1 cellular context compared by ENCODE assay signal in the genomic region with DNA sequence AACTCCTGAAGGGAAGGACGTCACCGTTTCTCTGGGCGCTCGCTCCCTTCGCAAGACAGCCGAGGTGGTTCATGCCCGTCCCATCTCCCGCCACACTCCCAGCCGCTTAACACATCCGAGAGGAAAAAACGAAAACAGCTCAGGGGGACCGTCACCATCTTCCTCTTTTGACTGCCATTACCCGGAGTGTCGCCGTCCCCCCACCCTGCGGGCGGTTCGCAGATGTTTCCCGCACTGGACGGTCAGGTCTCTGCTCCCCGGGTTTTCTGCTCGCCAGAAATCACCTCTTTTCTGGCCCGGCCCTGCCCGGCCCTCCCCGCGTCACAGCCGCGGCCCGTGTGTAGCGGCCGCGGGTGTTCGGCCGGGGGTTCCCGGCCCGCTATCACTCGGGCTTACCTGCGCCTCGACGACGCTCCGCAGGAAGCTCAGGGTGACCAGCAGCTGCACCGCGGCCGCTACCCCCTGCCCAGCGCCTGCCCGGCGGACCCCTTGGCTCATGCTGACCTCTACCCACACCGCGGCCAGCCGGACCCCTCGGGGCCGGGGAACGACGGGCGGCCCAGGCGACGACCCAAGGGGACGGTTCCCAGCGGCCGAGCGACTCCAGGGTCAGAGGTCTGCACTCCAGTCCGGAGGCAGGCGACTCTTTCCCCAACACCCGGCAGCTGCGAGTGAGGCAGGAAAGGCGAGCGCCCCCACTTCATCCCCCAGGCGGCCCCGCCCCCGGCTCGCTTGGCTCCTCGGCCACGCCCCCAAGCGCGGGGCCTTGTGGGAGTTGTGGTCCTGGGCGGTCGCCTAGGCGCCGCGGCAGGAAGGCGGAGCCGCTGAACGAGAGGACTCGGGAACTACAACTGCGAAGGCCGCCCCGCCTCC.
TF ChIP-seq lines count a peak whose summit lies in the region.

A gene with protein sequence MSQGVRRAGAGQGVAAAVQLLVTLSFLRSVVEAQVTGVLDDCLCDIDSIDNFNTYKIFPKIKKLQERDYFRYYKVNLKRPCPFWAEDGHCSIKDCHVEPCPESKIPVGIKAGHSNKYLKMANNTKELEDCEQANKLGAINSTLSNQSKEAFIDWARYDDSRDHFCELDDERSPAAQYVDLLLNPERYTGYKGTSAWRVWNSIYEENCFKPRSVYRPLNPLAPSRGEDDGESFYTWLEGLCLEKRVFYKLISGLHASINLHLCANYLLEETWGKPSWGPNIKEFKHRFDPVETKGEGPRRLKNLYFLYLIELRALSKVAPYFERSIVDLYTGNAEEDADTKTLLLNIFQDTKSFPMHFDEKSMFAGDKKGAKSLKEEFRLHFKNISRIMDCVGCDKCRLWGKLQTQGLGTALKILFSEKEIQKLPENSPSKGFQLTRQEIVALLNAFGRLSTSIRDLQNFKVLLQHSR (minus strand): TSS at position 673 of the 873 bp plus-strand sequence. CDS start 175 bp downstream, at position 498.

TF ChIP-seq in HEK293, 187 proteins besides CTCF, POLR2A, EP300 and RAD21 (continued from another document and continues in another):
- TF ChIP-seq, protein P1, sequence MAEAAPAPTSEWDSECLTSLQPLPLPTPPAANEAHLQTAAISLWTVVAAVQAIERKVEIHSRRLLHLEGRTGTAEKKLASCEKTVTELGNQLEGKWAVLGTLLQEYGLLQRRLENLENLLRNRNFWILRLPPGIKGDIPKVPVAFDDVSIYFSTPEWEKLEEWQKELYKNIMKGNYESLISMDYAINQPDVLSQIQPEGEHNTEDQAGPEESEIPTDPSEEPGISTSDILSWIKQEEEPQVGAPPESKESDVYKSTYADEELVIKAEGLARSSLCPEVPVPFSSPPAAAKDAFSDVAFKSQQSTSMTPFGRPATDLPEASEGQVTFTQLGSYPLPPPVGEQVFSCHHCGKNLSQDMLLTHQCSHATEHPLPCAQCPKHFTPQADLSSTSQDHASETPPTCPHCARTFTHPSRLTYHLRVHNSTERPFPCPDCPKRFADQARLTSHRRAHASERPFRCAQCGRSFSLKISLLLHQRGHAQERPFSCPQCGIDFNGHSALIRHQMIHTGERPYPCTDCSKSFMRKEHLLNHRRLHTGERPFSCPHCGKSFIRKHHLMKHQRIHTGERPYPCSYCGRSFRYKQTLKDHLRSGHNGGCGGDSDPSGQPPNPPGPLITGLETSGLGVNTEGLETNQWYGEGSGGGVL (tag by site-specific recombination; IDR thresholded peaks at IDR 0.05): peak; percentile 53; the same call in 1 of the 2 replicates
- TF ChIP-seq ZNF133 (tag by site-specific recombination; IDR thresholded peaks at IDR 0.05) (peak; percentile 46; the same call in 1 of the 2 replicates), ZNF585B (tag by site-specific recombination; IDR thresholded peaks at IDR 0.05) (no peak), ZNF610 (tag by site-specific recombination; IDR thresholded peaks at IDR 0.05; ENCODE audit: borderline replicate concordance) (peak; percentile 57; the same call in 1 of the 2 replicates), ZNF416 (tag by site-specific recombination; IDR thresholded peaks at IDR 0.05) (no peak), ZNF510 (tag by site-specific recombination; IDR thresholded peaks at IDR 0.05; ENCODE audit: insufficient replicate concordance) (no peak), ZSCAN16 (tag by site-specific recombination; IDR thresholded peaks at IDR 0.05) (no peak), SALL2 (tag by site-specific recombination; IDR thresholded peaks at IDR 0.05; ENCODE audit: borderline replicate concordance) (no peak), IKZF3 (tag by site-specific recombination; IDR thresholded peaks at IDR 0.05) (no peak; the same call in 1 of the 2 replicates), EGR2 (tag by site-specific recombination; IDR thresholded peaks at IDR 0.05; ENCODE audit: low read depth) (peak; percentile 82), ZNF184 (tag by site-specific recombination; IDR thresholded peaks at IDR 0.05) (peak; percentile 80; the same call in 1 of the 2 replicates), TCF7L2 (IDR thresholded peaks at IDR 0.05; ENCODE audit: borderline replicate concordance, low read depth, low read length) (no peak), KLF7 (tag by site-specific recombination; IDR thresholded peaks at IDR 0.05; ENCODE audit: borderline replicate concordance) (no peak), ZNF10 (tag by site-specific recombination; IDR thresholded peaks at IDR 0.05) (0 out of 2 replicates have a peak, but pooled peaks have one; percentile 31), ZNF132 (tag by site-specific recombination; IDR thresholded peaks at IDR 0.05; ENCODE audit: borderline replicate concordance) (no peak), GLI4 (tag by site-specific recombination; IDR thresholded peaks at IDR 0.05) (peak; percentile 90; the same call in 1 of the 2 replicates), ZNF830 (tag by site-specific recombination; IDR thresholded peaks at IDR 0.05; ENCODE audit: low read depth) (no peak), ZNF600 (tag by site-specific recombination; IDR thresholded peaks at IDR 0.05) (peak; percentile 54; the same call in 1 of the 2 replicates), PRDM1 (tag by site-specific recombination; IDR thresholded peaks at IDR 0.05) (0 out of 2 replicates have a peak, but pooled peaks have one; percentile 43), HOXA7 (CRISPR knock-in tag; IDR thresholded peaks at IDR 0.05; ENCODE audit: borderline replicate concordance) (no peak), ZNF140 (tag by site-specific recombination; IDR thresholded peaks at IDR 0.05) (no peak), ZNF404 (tag by site-specific recombination; IDR thresholded peaks at IDR 0.05) (no peak), ZNF549 (tag by site-specific recombination; IDR thresholded peaks at IDR 0.05) (no peak), ZNF701 (tag by site-specific recombination; IDR thresholded peaks at IDR 0.05) (no peak), ZNF311 (tag by site-specific recombination; IDR thresholded peaks at IDR 0.05; ENCODE audit: borderline replicate concordance) (no peak), SP3 (tag by site-specific recombination; IDR thresholded peaks at IDR 0.05) (peak; percentile 99), ZNF169 (tag by site-specific recombination; IDR thresholded peaks at IDR 0.05) (peak; percentile 63; the same call in 1 of the 2 replicates), ZNF548 (tag by site-specific recombination; IDR thresholded peaks at IDR 0.05) (no peak), ZNF785 (tag by site-specific recombination; IDR thresholded peaks at IDR 0.05) (0 out of 2 replicates have a peak, but pooled peaks have one; percentile 23), ZNF624 (tag by site-specific recombination; IDR thresholded peaks at IDR 0.05) (peak; percentile 57; the same call in 1 of the 2 replicates), ZEB2 (tag by site-specific recombination; IDR thresholded peaks at IDR 0.05) (peak; percentile 36), ZSCAN23 (tag by site-specific recombination; IDR thresholded peaks at IDR 0.05) (no peak), ZXDB (tag by site-specific recombination; IDR thresholded peaks at IDR 0.05) (peak; percentile 77), ZNF138 (tag by site-specific recombination; IDR thresholded peaks at IDR 0.05; ENCODE audit: borderline replicate concordance) (no peak), HOXD13 (CRISPR knock-in tag; IDR thresholded peaks at IDR 0.05; ENCODE audit: borderline replicate concordance) (peak; percentile 46; the same call in 1 of the 2 replicates), ZNF791 (tag by site-specific recombination; IDR thresholded peaks at IDR 0.05) (no peak), ZNF221 (tag by site-specific recombination; IDR thresholded peaks at IDR 0.05; ENCODE audit: borderline replicate concordance) (0 out of 2 replicates have a peak, but pooled peaks have one; percentile 41), BCL11A (tag by site-specific recombination; IDR thresholded peaks at IDR 0.05; ENCODE audit: low read depth) (peak; percentile 97), ZFP37 (tag by site-specific recombination; IDR thresholded peaks at IDR 0.05) (peak; percentile 93), ZSCAN30 (tag by site-specific recombination; IDR thresholded peaks at IDR 0.05) (peak; percentile 17; the same call in 1 of the 2 replicates), ZFP3 (tag by site-specific recombination; IDR thresholded peaks at IDR 0.05; ENCODE audit: low read depth) (no peak), ZNF76 (tag by site-specific recombination; IDR thresholded peaks at IDR 0.05; ENCODE audit: borderline replicate concordance, low read depth) (peak; percentile 93), ZIC2 (tag by site-specific recombination; IDR thresholded peaks at IDR 0.05) (peak; percentile 77), ZNF23 (tag by site-specific recombination; IDR thresholded peaks at IDR 0.05; ENCODE audit: borderline replicate concordance) (no peak), ZNF626 (tag by site-specific recombination; IDR thresholded peaks at IDR 0.05) (no peak)
- TF ChIP-seq, protein P2, sequence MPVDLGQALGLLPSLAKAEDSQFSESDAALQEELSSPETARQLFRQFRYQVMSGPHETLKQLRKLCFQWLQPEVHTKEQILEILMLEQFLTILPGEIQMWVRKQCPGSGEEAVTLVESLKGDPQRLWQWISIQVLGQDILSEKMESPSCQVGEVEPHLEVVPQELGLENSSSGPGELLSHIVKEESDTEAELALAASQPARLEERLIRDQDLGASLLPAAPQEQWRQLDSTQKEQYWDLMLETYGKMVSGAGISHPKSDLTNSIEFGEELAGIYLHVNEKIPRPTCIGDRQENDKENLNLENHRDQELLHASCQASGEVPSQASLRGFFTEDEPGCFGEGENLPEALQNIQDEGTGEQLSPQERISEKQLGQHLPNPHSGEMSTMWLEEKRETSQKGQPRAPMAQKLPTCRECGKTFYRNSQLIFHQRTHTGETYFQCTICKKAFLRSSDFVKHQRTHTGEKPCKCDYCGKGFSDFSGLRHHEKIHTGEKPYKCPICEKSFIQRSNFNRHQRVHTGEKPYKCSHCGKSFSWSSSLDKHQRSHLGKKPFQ (tag by site-specific recombination; IDR thresholded peaks at IDR 0.05): peak; percentile 53; the same call in 1 of the 2 replicates
- TF ChIP-seq, protein P3, sequence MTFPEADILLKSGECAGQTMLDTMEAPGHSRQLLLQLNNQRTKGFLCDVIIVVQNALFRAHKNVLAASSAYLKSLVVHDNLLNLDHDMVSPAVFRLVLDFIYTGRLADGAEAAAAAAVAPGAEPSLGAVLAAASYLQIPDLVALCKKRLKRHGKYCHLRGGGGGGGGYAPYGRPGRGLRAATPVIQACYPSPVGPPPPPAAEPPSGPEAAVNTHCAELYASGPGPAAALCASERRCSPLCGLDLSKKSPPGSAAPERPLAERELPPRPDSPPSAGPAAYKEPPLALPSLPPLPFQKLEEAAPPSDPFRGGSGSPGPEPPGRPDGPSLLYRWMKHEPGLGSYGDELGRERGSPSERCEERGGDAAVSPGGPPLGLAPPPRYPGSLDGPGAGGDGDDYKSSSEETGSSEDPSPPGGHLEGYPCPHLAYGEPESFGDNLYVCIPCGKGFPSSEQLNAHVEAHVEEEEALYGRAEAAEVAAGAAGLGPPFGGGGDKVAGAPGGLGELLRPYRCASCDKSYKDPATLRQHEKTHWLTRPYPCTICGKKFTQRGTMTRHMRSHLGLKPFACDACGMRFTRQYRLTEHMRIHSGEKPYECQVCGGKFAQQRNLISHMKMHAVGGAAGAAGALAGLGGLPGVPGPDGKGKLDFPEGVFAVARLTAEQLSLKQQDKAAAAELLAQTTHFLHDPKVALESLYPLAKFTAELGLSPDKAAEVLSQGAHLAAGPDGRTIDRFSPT (tag by site-specific recombination; IDR thresholded peaks at IDR 0.05): no peak
- TF ChIP-seq, protein P4, sequence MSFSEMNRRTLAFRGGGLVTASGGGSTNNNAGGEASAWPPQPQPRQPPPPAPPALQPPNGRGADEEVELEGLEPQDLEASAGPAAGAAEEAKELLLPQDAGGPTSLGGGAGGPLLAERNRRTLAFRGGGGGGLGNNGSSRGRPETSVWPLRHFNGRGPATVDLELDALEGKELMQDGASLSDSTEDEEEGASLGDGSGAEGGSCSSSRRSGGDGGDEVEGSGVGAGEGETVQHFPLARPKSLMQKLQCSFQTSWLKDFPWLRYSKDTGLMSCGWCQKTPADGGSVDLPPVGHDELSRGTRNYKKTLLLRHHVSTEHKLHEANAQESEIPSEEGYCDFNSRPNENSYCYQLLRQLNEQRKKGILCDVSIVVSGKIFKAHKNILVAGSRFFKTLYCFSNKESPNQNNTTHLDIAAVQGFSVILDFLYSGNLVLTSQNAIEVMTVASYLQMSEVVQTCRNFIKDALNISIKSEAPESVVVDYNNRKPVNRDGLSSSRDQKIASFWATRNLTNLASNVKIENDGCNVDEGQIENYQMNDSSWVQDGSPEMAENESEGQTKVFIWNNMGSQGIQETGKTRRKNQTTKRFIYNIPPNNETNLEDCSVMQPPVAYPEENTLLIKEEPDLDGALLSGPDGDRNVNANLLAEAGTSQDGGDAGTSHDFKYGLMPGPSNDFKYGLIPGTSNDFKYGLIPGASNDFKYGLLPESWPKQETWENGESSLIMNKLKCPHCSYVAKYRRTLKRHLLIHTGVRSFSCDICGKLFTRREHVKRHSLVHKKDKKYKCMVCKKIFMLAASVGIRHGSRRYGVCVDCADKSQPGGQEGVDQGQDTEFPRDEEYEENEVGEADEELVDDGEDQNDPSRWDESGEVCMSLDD (tag by site-specific recombination; IDR thresholded peaks at IDR 0.05): peak; percentile 97
- TF ChIP-seq, protein P5, sequence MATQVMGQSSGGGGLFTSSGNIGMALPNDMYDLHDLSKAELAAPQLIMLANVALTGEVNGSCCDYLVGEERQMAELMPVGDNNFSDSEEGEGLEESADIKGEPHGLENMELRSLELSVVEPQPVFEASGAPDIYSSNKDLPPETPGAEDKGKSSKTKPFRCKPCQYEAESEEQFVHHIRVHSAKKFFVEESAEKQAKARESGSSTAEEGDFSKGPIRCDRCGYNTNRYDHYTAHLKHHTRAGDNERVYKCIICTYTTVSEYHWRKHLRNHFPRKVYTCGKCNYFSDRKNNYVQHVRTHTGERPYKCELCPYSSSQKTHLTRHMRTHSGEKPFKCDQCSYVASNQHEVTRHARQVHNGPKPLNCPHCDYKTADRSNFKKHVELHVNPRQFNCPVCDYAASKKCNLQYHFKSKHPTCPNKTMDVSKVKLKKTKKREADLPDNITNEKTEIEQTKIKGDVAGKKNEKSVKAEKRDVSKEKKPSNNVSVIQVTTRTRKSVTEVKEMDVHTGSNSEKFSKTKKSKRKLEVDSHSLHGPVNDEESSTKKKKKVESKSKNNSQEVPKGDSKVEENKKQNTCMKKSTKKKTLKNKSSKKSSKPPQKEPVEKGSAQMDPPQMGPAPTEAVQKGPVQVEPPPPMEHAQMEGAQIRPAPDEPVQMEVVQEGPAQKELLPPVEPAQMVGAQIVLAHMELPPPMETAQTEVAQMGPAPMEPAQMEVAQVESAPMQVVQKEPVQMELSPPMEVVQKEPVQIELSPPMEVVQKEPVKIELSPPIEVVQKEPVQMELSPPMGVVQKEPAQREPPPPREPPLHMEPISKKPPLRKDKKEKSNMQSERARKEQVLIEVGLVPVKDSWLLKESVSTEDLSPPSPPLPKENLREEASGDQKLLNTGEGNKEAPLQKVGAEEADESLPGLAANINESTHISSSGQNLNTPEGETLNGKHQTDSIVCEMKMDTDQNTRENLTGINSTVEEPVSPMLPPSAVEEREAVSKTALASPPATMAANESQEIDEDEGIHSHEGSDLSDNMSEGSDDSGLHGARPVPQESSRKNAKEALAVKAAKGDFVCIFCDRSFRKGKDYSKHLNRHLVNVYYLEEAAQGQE (tag by site-specific recombination; IDR thresholded peaks at IDR 0.05): peak; percentile 70
- TF ChIP-seq, protein P6, sequence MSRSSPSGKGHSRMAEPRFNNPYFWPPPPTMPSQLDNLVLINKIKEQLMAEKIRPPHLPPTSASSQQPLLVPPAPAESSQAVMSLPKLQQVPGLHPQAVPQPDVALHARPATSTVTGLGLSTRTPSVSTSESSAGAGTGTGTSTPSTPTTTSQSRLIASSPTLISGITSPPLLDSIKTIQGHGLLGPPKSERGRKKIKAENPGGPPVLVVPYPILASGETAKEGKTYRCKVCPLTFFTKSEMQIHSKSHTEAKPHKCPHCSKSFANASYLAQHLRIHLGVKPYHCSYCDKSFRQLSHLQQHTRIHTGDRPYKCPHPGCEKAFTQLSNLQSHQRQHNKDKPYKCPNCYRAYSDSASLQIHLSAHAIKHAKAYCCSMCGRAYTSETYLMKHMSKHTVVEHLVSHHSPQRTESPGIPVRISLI (tag by site-specific recombination; IDR thresholded peaks at IDR 0.05): no peak
